ENCODE assay signal across 1 cellular context in genomic region chr1:224761245-224761644, GRCh38.
TF ChIP-seq lines count a peak whose summit lies in the region.

No MANE protein-coding gene starts in this region.

TF ChIP-seq in HepG2, 621 proteins besides CTCF, POLR2A, EP300 and RAD21 (continued from another document):
- TF ChIP-seq HDAC6 (IDR thresholded peaks at IDR 0.05; ENCODE audit: low read depth, low read length) = no peak
- TF ChIP-seq, protein P1, sequence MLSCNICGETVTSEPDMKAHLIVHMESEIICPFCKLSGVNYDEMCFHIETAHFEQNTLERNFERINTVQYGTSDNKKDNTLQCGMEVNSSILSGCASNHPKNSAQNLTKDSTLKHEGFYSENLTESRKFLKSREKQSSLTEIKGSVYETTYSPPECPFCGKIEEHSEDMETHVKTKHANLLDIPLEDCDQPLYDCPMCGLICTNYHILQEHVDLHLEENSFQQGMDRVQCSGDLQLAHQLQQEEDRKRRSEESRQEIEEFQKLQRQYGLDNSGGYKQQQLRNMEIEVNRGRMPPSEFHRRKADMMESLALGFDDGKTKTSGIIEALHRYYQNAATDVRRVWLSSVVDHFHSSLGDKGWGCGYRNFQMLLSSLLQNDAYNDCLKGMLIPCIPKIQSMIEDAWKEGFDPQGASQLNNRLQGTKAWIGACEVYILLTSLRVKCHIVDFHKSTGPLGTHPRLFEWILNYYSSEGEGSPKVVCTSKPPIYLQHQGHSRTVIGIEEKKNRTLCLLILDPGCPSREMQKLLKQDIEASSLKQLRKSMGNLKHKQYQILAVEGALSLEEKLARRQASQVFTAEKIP (CRISPR knock-in tag; IDR thresholded peaks at IDR 0.05; ENCODE audit: borderline replicate concordance) = no peak
- TF ChIP-seq ZNF816 (CRISPR knock-in tag; IDR thresholded peaks at IDR 0.05; ENCODE audit: borderline replicate concordance) = no peak
- no peak for TF ChIP-seq FIP1L1 (IDR thresholded peaks at IDR 0.05; ENCODE audit: borderline replicate concordance, insufficient read depth, low read depth, low read length)
TF ChIP-seq in HepG2: peak in this region for 0.
